Comparison of ENCODE assay signal across 10 cellular contexts in the genomic region with DNA sequence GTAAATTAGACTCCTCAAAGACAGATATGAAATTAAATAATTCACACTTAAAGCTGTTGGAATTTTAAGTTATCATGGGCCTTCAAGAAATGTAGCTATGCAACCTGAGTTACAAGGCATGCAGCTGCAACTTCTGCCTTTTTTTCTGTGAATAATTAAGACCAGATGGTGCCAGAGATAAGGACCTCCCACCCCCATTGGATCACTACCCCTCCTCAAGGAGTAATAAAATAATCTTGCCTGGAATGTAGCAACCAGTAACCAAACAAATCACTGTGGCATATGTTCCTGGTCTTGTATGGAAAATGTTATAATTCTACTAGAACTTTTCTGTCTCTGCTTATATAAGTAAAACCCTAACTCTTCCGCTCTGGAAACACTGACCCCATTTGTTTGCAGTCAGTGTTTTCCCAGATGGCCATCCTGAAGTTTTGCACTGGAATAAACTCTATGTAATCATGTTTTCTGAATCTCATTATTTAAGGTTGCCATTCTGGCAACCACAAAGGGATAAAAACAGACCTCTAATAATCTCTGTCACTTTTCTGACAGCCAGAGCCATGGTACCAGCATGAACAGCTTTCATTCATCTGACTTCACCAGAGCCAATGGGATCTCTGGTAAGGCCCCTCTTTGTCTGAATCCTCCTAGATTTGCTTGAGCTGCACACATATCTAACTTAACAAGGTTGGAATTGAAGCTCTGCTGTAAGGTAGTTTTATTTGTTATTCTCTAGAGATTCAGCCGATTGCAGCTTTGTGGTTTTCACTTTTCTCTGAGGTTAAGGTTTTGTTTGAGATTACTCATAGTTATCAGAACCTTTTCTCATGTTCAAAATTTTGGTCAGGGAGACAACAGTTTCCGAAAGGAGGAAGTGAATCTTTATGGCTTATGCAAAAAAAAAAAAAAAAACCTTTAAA.
DNase-seq lines count a peak whose midpoint lies in the region; ATAC-seq and TF ChIP-seq lines count a peak whose summit lies in the region.
"Had no signal": no experiment of that assay in that cellular context is flagged by ENCODE, and none has a peak within 500 bp of the region (broad histone marks: within the 10 kb centered on the region; RNA-seq: fewer than 3 reads in every experiment).

No MANE protein-coding gene starts in this region.

- H3K27ac ChIP-seq in OCI-LY7 (ENCODE audit: low read depth, low read length, poor library complexity, severe bottlenecking) = no peak overlapping the region
- H3K27ac ChIP-seq: C4-2B had no signal

- DNase-seq in D341Med (ENCODE audit: low spot score) (peak; percentile 58), OCI-LY7 (ENCODE audit: low spot score) (peak; percentile 7), kidney glomerular epithelial cell (lab: John Stamatoyannopoulos, UW) (no peak), cardiac septum (ENCODE audit: low spot score) (no peak), NCI-H1092 treated with DMSO at 0.1 percent for 48 hours (lab: John Stamatoyannopoulos, UW) (no peak), hepatic stellate cell (ENCODE audit: low spot score) (no peak)
- DNase-seq: activated CD4-positive, alpha-beta T cell treated with anti-CD3 and anti-CD28 coated beads for 4 hours had no signal

- no peaks in the 10 kb centered on the region for H3K79me2 ChIP-seq in OCI-LY7 (ENCODE audit: insufficient read depth, low read depth, low read length)

- intact Hi-C loops in OCI-LY7 (cut with micrococcal nuclease; ENCODE audit: unreplicated experiment) (no loop called here), cardiac septum (cut with DNase I) (no loop called here)

- CTCF ChIA-PET in OCI-LY7 (lab: Charles Lee; ENCODE audit: unreplicated experiment) = no interaction called here

- H3K9me3 ChIP-seq in OCI-LY7 (ENCODE audit: low read length) = no peaks in the 10 kb centered on the region

- ATAC-seq in GM19351 (IDR thresholded peaks at IDR 0.05; ENCODE audit: unreplicated experiment) = peak; percentile 99
- ATAC-seq in HG03060 (IDR thresholded peaks at IDR 0.05; ENCODE audit: low read depth, unreplicated experiment) = peak; percentile 99

- peaks cover 14% of the 10 kb centered on the region for H3K4me1 ChIP-seq in OCI-LY7 (ENCODE audit: insufficient read depth, low read length, poor library complexity, severe bottlenecking)

- POLR2A ChIA-PET in OCI-LY7 (lab: Charles Lee) = interaction anchor here (0.5 to 1.9 kb wide), 7 partner anchors 8 to 1465 kb away, joined by 3 to 4 read pairs (median 3); no protein-coding TSS in a partner anchor

- BruUV-seq in OCI-LY7 (replicated peaks; lab: Mats Ljungman, UMichigan) = no TSS peak

- TF ChIP-seq CTCF in OCI-LY7 (conservative IDR thresholded peaks at IDR 0.05; ENCODE audit: low read length) = no peak

- no peaks in the 10 kb centered on the region for H3K9me2 ChIP-seq in OCI-LY7 (ENCODE audit: insufficient read depth, low read length)

- H2AFZ ChIP-seq in OCI-LY7 (ENCODE audit: low read length) = 0 out of 2 replicates have a peak overlapping the region, but pooled peaks have one; percentile 45

- no peaks in the 10 kb centered on the region for H4K20me1 ChIP-seq in OCI-LY7 (ENCODE audit: insufficient read depth, low read length)

- H3K4me3 ChIP-seq in OCI-LY7 (ENCODE audit: low read depth, low read length, poor library complexity, severe bottlenecking) = no peak overlapping the region

- peak overlapping the region; percentile 38 for H3K4me2 ChIP-seq in OCI-LY7 (ENCODE audit: low read length)

- no peaks in the 10 kb centered on the region for H3K36me3 ChIP-seq in OCI-LY7 (ENCODE audit: insufficient read depth, low read length)

Comparison
In these comparisons a context has a peak if more than half of its experiments do, and no peak if none do; other contexts are left out.
1. DNase-seq: peak in D341Med (single experiment) and OCI-LY7 (single experiment); none in kidney glomerular epithelial cell (single experiment), cardiac septum (single experiment), NCI-H1092 treated with DMSO at 0.1 percent for 48 hours (single experiment) and hepatic stellate cell (single experiment).